Comparison of ENCODE assay signal across 2 cellular contexts in genomic region chr20:57770852-57771746, GRCh38.
TF ChIP-seq lines count a peak whose summit lies in the region.

No MANE protein-coding gene starts in this region.

TF ChIP-seq in HepG2, 621 proteins besides CTCF, POLR2A, EP300 and RAD21 (continued from another document):
- no peak for TF ChIP-seq ZNF280D (CRISPR knock-in tag; IDR thresholded peaks at IDR 0.05)
- TF ChIP-seq, protein P1, sequence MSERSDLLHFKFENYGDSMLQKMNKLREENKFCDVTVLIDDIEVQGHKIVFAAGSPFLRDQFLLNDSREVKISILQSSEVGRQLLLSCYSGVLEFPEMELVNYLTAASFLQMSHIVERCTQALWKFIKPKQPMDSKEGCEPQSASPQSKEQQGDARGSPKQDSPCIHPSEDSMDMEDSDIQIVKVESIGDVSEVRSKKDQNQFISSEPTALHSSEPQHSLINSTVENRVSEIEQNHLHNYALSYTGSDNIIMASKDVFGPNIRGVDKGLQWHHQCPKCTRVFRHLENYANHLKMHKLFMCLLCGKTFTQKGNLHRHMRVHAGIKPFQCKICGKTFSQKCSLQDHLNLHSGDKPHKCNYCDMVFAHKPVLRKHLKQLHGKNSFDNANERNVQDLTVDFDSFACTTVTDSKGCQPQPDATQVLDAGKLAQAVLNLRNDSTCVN (CRISPR knock-in tag; IDR thresholded peaks at IDR 0.05; ENCODE audit: borderline replicate concordance) = no peak
- TF ChIP-seq FOXA1 (IDR thresholded peaks at IDR 0.05) = no peak
- no peak for TF ChIP-seq FOXA1 (CRISPR knock-in tag; IDR thresholded peaks at IDR 0.05)
- no peak for TF ChIP-seq CSRNP2 (CRISPR knock-in tag; conservative IDR thresholded peaks at IDR 0.05; ENCODE audit: low read depth)

TF ChIP-seq in WTC11, 78 proteins besides CTCF, POLR2A, EP300 and RAD21 (continued from another document):
- no peak for TF ChIP-seq CDX4 (CRISPR knock-in tag; IDR thresholded peaks at IDR 0.05; ENCODE audit: borderline replicate concordance)
- TF ChIP-seq NFE2L1 (CRISPR knock-in tag; IDR thresholded peaks at IDR 0.05) = no peak
- TF ChIP-seq, protein P2, sequence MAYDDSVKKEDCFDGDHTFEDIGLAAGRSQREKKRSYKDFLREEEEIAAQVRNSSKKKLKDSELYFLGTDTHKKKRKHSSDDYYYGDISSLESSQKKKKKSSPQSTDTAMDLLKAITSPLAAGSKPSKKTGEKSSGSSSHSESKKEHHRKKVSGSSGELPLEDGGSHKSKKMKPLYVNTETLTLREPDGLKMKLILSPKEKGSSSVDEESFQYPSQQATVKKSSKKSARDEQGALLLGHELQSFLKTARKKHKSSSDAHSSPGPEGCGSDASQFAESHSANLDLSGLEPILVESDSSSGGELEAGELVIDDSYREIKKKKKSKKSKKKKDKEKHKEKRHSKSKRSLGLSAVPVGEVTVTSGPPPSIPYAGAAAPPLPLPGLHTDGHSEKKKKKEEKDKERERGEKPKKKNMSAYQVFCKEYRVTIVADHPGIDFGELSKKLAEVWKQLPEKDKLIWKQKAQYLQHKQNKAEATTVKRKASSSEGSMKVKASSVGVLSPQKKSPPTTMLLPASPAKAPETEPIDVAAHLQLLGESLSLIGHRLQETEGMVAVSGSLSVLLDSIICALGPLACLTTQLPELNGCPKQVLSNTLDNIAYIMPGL (CRISPR knock-in tag; IDR thresholded peaks at IDR 0.05) = no peak
- no peak for TF ChIP-seq ATF2 (CRISPR knock-in tag; IDR thresholded peaks at IDR 0.05; ENCODE audit: borderline replicate concordance, low read depth)
- TF ChIP-seq, protein P3, sequence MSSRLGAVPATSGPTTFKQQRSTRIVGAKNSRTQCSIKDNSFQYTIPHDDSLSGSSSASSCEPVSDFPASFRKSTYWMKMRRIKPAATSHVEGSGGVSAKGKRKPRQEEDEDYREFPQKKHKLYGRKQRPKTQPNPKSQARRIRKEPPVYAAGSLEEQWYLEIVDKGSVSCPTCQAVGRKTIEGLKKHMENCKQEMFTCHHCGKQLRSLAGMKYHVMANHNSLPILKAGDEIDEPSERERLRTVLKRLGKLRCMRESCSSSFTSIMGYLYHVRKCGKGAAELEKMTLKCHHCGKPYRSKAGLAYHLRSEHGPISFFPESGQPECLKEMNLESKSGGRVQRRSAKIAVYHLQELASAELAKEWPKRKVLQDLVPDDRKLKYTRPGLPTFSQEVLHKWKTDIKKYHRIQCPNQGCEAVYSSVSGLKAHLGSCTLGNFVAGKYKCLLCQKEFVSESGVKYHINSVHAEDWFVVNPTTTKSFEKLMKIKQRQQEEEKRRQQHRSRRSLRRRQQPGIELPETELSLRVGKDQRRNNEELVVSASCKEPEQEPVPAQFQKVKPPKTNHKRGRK (CRISPR knock-in tag; IDR thresholded peaks at IDR 0.05; ENCODE audit: borderline replicate concordance) = no peak
- no peak for TF ChIP-seq AR (CRISPR knock-in tag; IDR thresholded peaks at IDR 0.05)
- TF ChIP-seq ZNF416 (CRISPR knock-in tag; IDR thresholded peaks at IDR 0.05) = no peak
- TF ChIP-seq ESRRA (CRISPR knock-in tag; IDR thresholded peaks at IDR 0.05; ENCODE audit: borderline replicate concordance) = no peak
- TF ChIP-seq ELF4 (CRISPR knock-in tag; IDR thresholded peaks at IDR 0.05; ENCODE audit: low read depth) = no peak
- TF ChIP-seq NR3C1 (CRISPR knock-in tag; conservative IDR thresholded peaks at IDR 0.05; ENCODE audit: low read depth) = no peak
- TF ChIP-seq RORB (CRISPR knock-in tag; IDR thresholded peaks at IDR 0.05) = no peak
- TF ChIP-seq ZNF121 (CRISPR knock-in tag; IDR thresholded peaks at IDR 0.05) = no peak
- TF ChIP-seq NFYB (CRISPR knock-in tag; conservative IDR thresholded peaks at IDR 0.05; ENCODE audit: low read depth) = no peak
- TF ChIP-seq RELA (CRISPR knock-in tag; IDR thresholded peaks at IDR 0.05; ENCODE audit: borderline replicate concordance) = no peak
- TF ChIP-seq FOXJ3 (CRISPR knock-in tag; IDR thresholded peaks at IDR 0.05; ENCODE audit: borderline replicate concordance) = no peak
